ENCODE assay signal across 7 cellular contexts in the genomic region with DNA sequence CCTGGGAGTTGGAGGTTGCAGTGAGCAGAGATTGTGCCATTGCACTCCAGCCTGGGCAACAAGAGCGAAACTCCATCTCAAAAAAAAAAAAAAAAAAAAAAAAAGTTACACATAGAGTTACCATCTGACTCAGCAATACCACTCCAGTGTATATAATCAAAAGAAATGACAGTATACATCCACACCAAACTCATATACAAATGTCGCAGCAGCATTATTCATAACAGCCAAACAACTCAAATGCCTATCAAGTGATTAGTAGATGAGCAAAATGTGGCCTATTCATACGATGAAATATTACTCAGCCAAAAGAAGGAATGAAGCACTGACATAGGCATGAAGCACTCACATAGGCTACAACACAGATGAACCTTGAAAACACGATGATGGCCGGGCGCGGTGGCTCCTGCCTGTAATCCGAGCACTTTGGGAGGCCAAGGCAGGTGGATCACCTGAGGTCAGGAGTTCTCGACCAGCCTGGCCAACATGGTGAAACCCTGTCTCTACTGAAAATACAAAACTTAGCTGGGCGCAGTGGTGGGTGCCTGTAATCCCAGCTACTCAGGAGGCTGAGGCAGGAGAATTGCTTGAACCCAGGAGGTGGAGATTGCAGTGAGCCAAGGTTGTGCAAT. TPM values are rescaled to one million over a fixed set of nuclear protein-coding genes. Genes with fewer than 3 reads are reported as not detected.
DNase-seq lines count a peak whose midpoint lies in the region; ATAC-seq, FAIRE-seq and TF ChIP-seq lines count a peak whose summit lies in the region.
"Not testable (repeated sequence)": the region's sequence is repeated elsewhere in the genome, so short reads cannot be mapped to it uniquely, and the experiment has no call there.

No MANE protein-coding gene starts in this region.

- FAIRE-seq in bronchial epithelial cell (lab: Jason Lieb, UNC) = not testable (repeated sequence)

- H3K27me3 ChIP-seq in PC-3 (ENCODE audit: low read length); bronchial epithelial cell (ENCODE audit: control insufficient read depth, insufficient read depth, low read length): not testable (repeated sequence)

- H3K4me2 ChIP-seq in PC-3 (ENCODE audit: low read length) = not testable (repeated sequence)

- H3K79me2 ChIP-seq in PC-3 (ENCODE audit: low read length) = not testable (repeated sequence)

- H2AFZ ChIP-seq in PC-3 (ENCODE audit: low read length) = not testable (repeated sequence)

- H3K27ac Mint-ChIP-seq in activated CD4-positive, alpha-beta T cell treated with anti-CD3 and anti-CD28 coated beads for 36 hours; activated T-helper 17 cell treated with anti-CD3 and anti-CD28 coated beads, Interleukin-2, amount 50 U/mL, for 72 hours; stimulated activated effector memory CD8-positive, alpha-beta T cell treated with anti-CD3 and anti-CD28 coated beads, Interleukin-12 subunit alpha, Interleukin-12 subunit beta, amount 100 ng/mL, for 72 hours: not testable (repeated sequence)

- not testable (repeated sequence) for H3K4me3 Mint-ChIP-seq in activated CD4-positive, alpha-beta T cell treated with anti-CD3 and anti-CD28 coated beads for 36 hours; activated T-helper 17 cell treated with anti-CD3 and anti-CD28 coated beads, Interleukin-2, amount 50 U/mL, for 72 hours; stimulated activated effector memory CD8-positive, alpha-beta T cell treated with anti-CD3 and anti-CD28 coated beads, Interleukin-12 subunit alpha, Interleukin-12 subunit beta, amount 100 ng/mL, for 72 hours

- POLR2A ChIA-PET in PC-3 (lab: Charles Lee; ENCODE audit: unreplicated experiment); activated CD4-positive, alpha-beta T cell treated with anti-CD3 and anti-CD28 coated beads for 36 hours (lab: Charles Lee): not testable (repeated sequence)

- H3F3A ChIP-seq in PC-3 (ENCODE audit: low read length, unreplicated experiment) = not testable (repeated sequence)

- H3K9me3 ChIP-seq in PC-3 (ENCODE audit: low read length) = not testable (repeated sequence)

- not testable (repeated sequence) for ATAC-seq in PC-3
- peak; percentile 93 for ATAC-seq in activated CD4-positive, alpha-beta T cell treated with anti-CD3 and anti-CD28 coated beads for 36 hours
- peak; percentile 94 for ATAC-seq in activated T-helper 17 cell treated with anti-CD3 and anti-CD28 coated beads, Interleukin-2, amount 50 U/mL, for 72 hours (replicated peaks)
- ATAC-seq in stimulated activated effector memory CD8-positive, alpha-beta T cell treated with anti-CD3 and anti-CD28 coated beads, Interleukin-12 subunit alpha, Interleukin-12 subunit beta, amount 100 ng/mL, for 72 hours = peak; percentile 97

- peak; percentile 92 for DNase-seq in HCEC 1CT
- DNase-seq in PC-3 = peak; percentile 46
- DNase-seq in activated CD4-positive, alpha-beta T cell treated with anti-CD3 and anti-CD28 coated beads for 36 hours = peak; percentile 15
- DNase-seq in bronchial epithelial cell (ENCODE audit: low read depth) = peak; percentile 88
- DNase-seq in iris pigment epithelial cell (ENCODE audit: low read depth) = peak; percentile 38
- DNase-seq in stimulated activated effector memory CD8-positive, alpha-beta T cell treated with anti-CD3 and anti-CD28 coated beads, Interleukin-12 subunit alpha, Interleukin-12 subunit beta, amount 100 ng/mL, for 72 hours (ENCODE audit: low spot score in 2 of 2) = peak in 1 of 2 donors; percentile 56

- not testable (repeated sequence) for H3K36me3 Mint-ChIP-seq in activated CD4-positive, alpha-beta T cell treated with anti-CD3 and anti-CD28 coated beads for 36 hours (ENCODE audit: low read depth); activated T-helper 17 cell treated with anti-CD3 and anti-CD28 coated beads, Interleukin-2, amount 50 U/mL, for 72 hours (ENCODE audit: low read depth); stimulated activated effector memory CD8-positive, alpha-beta T cell treated with anti-CD3 and anti-CD28 coated beads, Interleukin-12 subunit alpha, Interleukin-12 subunit beta, amount 100 ng/mL, for 72 hours

- H3K27me3 Mint-ChIP-seq in activated CD4-positive, alpha-beta T cell treated with anti-CD3 and anti-CD28 coated beads for 36 hours; activated T-helper 17 cell treated with anti-CD3 and anti-CD28 coated beads, Interleukin-2, amount 50 U/mL, for 72 hours: not testable (repeated sequence)

- CTCF ChIA-PET in PC-3 (lab: Charles Lee) = not testable (repeated sequence)
- CTCF ChIA-PET in activated CD4-positive, alpha-beta T cell treated with anti-CD3 and anti-CD28 coated beads for 36 hours (lab: Charles Lee) = interaction anchor here (0.9 kb wide), 1 partner anchor 32 kb away, joined by 4 read pairs; no protein-coding TSS in a partner anchor

- H3K4me1 Mint-ChIP-seq in activated CD4-positive, alpha-beta T cell treated with anti-CD3 and anti-CD28 coated beads for 36 hours; activated T-helper 17 cell treated with anti-CD3 and anti-CD28 coated beads, Interleukin-2, amount 50 U/mL, for 72 hours; stimulated activated effector memory CD8-positive, alpha-beta T cell treated with anti-CD3 and anti-CD28 coated beads, Interleukin-12 subunit alpha, Interleukin-12 subunit beta, amount 100 ng/mL, for 72 hours: not testable (repeated sequence)

- TF ChIP-seq CTCF in PC-3 (conservative IDR thresholded peaks at IDR 0.05; ENCODE audit: low read depth, low read length); bronchial epithelial cell (IDR thresholded peaks at IDR 0.05; ENCODE audit: insufficient read depth, low read length, severe bottlenecking): not testable (repeated sequence)

- not testable (repeated sequence) for H4K20me1 ChIP-seq in PC-3 (ENCODE audit: low read length)

- not testable (repeated sequence) for H3K9me3 Mint-ChIP-seq in activated CD4-positive, alpha-beta T cell treated with anti-CD3 and anti-CD28 coated beads for 36 hours (ENCODE audit: low read depth); activated T-helper 17 cell treated with anti-CD3 and anti-CD28 coated beads, Interleukin-2, amount 50 U/mL, for 72 hours; stimulated activated effector memory CD8-positive, alpha-beta T cell treated with anti-CD3 and anti-CD28 coated beads, Interleukin-12 subunit alpha, Interleukin-12 subunit beta, amount 100 ng/mL, for 72 hours

- H3K9me2 ChIP-seq in PC-3 (replicated peaks; ENCODE audit: low read length) = not testable (repeated sequence)

- not testable (repeated sequence) for H3K4me1 ChIP-seq in PC-3 (ENCODE audit: insufficient read depth, low read length)

- not testable (repeated sequence) for H3K9ac ChIP-seq in PC-3 (ENCODE audit: low read length)

- H3K36me3 ChIP-seq in PC-3 (ENCODE audit: low read depth, low read length); bronchial epithelial cell (ENCODE audit: control insufficient read depth, insufficient read depth, low read length): not testable (repeated sequence)

- H3K27ac ChIP-seq in PC-3 (ENCODE audit: low read length) = not testable (repeated sequence)

- not testable (repeated sequence) for H3K4me3 ChIP-seq in PC-3 (ENCODE audit: low read length); bronchial epithelial cell (ENCODE audit: low read depth, low read length)

- intact Hi-C loops in PC-3 (cut with micrococcal nuclease); activated CD4-positive, alpha-beta T cell treated with anti-CD3 and anti-CD28 coated beads for 36 hours (cut with DNase I, micrococcal nuclease): not testable (repeated sequence)

- not testable (repeated sequence) for BruUV-seq in PC-3 (replicated peaks; lab: Mats Ljungman, UMichigan)

RNA-seq across cellular contexts. Expression of a gene that starts 9.4 kb away (rescaled TPM):
- 9.1 and 12.2 TPM in 2 replicates for total RNA-seq in PC-3 (2014; rRNA removed)
- total RNA-seq in activated CD4-positive, alpha-beta T cell treated with anti-CD3 and anti-CD28 coated beads for 36 hours = 10 to 100 TPM; 15.9 to 18.1 TPM
- total RNA-seq in activated T-helper 17 cell treated with anti-CD3 and anti-CD28 coated beads, Interleukin-2, amount 50 U/mL, for 72 hours = 10 to 100 TPM; 14.7 to 17.1 TPM
- 7.9 and 17.1 TPM in 2 replicates for total RNA-seq in bronchial epithelial cell
